ENCODE assay signal across 21 cellular contexts in genomic region chr14:77144412-77145115, GRCh38. TPM values are rescaled to one million over a fixed set of nuclear protein-coding genes. Genes with fewer than 3 reads are reported as not detected.
DNase-seq lines count a peak whose midpoint lies in the region; ATAC-seq and TF ChIP-seq lines count a peak whose summit lies in the region.
"Had no signal": no experiment of that assay in that cellular context is flagged by ENCODE, and none has a peak within 500 bp of the region (broad histone marks: within the 10 kb centered on the region; RNA-seq: fewer than 3 reads in every experiment).

No MANE protein-coding gene starts in this region.

- in situ Hi-C loops in G401 (cut with HindIII; ENCODE audit: low sequenced_read_pairs) = no loop called here

- H3K9me3 Mint-ChIP-seq in WTC11 (no peaks in the 10 kb centered on the region), glutamatergic neuron (ENCODE audit: unreplicated experiment) (peaks cover 24% of the 10 kb centered on the region)
- H3K9me3 Mint-ChIP-seq: H9; T-helper 1 cell treated with Interleukin-12 subunit alpha and Interleukin-12 subunit beta and Interleukin-4 antibody, amounts not matched to agents 30 μg/mL and 1 μg/mL, for 36 hours had no signal

- CTCF ChIA-PET in WTC11 (lab: Charles Lee) = interaction anchor here (3.3 to 8.3 kb wide), 5 partner anchors 10 to 68 kb away, joined by 13 to 147 read pairs (median 43); partner anchors contain the start of gene TMEM63C

- H3K27ac Mint-ChIP-seq in WTC11 (no peak overlapping the region), glutamatergic neuron (ENCODE audit: unreplicated experiment) (peak overlapping the region; percentile 98)
- H3K27ac Mint-ChIP-seq: H9; T-helper 1 cell treated with Interleukin-12 subunit alpha and Interleukin-12 subunit beta and Interleukin-4 antibody, amounts not matched to agents 30 μg/mL and 1 μg/mL, for 36 hours had no signal

- no peak for TF ChIP-seq CTCF in WTC11 (IDR thresholded peaks at IDR 0.05)
- TF ChIP-seq CTCF in glutamatergic neuron (IDR thresholded peaks at IDR 0.05; ENCODE audit: partially characterized antibody, unreplicated experiment) = no peak

- H3K4me3 Mint-ChIP-seq in WTC11 (peak overlapping the region; percentile 1), glutamatergic neuron (ENCODE audit: unreplicated experiment) (peak overlapping the region; percentile 43)
- H3K4me3 Mint-ChIP-seq: CD4-positive, CD25-positive, alpha-beta regulatory T cell; T-helper 1 cell treated with Interleukin-12 subunit alpha and Interleukin-12 subunit beta and Interleukin-4 antibody, amounts not matched to agents 30 μg/mL and 1 μg/mL, for 36 hours had no signal

- H3K27me3 Mint-ChIP-seq in WTC11 (ENCODE audit: low read depth) (peaks cover 4% of the 10 kb centered on the region; the same call in 1 of the 2 replicates), glutamatergic neuron (ENCODE audit: unreplicated experiment) (peaks cover 22% of the 10 kb centered on the region)

- H3K4me1 Mint-ChIP-seq in WTC11 (peaks cover 64% of the 10 kb centered on the region), glutamatergic neuron (ENCODE audit: low read depth, unreplicated experiment) (peaks cover 52% of the 10 kb centered on the region)

- H3K36me3 Mint-ChIP-seq in WTC11 (no peaks in the 10 kb centered on the region), glutamatergic neuron (ENCODE audit: unreplicated experiment) (no peaks in the 10 kb centered on the region)
- H3K36me3 Mint-ChIP-seq: CD4-positive, CD25-positive, alpha-beta regulatory T cell had no signal

- DNase-seq in DMS79 (lab: John Stamatoyannopoulos, UW) (peak; percentile 59), G401 (ENCODE audit: low spot score) (peak; percentile 62), WTC11 (ENCODE audit: low spot score) (no peak), glutamatergic neuron (no peak), HT-29 (ENCODE audit: low spot score) (no peak)
- DNase-seq in effector CD8-positive, alpha-beta T cell (lab: John Stamatoyannopoulos, UW) = no peak
- DNase-seq in activated CD4-positive, CD25-positive, alpha-beta regulatory T cell (lab: John Stamatoyannopoulos, UW) = no peak
- DNase-seq: Caco-2; CD4-positive, CD25-positive, alpha-beta regulatory T cell; DND-41; GDM1; H9; NCI-H2029; NCI-H345; NCI-H69; OCI-M1; SHP77 treated with DMSO at 0.1 percent for 48 hours had no signal

- POLR2A ChIA-PET in WTC11 (lab: Charles Lee) = no interaction called here

- ATAC-seq in WTC11 (no peak), GM21619 (IDR thresholded peaks at IDR 0.05; ENCODE audit: unreplicated experiment) (no peak)
- ATAC-seq: GM12878 had no signal

TF ChIP-seq in WTC11, 78 proteins besides CTCF, POLR2A, EP300 and RAD21:
- TF ChIP-seq, protein P1, sequence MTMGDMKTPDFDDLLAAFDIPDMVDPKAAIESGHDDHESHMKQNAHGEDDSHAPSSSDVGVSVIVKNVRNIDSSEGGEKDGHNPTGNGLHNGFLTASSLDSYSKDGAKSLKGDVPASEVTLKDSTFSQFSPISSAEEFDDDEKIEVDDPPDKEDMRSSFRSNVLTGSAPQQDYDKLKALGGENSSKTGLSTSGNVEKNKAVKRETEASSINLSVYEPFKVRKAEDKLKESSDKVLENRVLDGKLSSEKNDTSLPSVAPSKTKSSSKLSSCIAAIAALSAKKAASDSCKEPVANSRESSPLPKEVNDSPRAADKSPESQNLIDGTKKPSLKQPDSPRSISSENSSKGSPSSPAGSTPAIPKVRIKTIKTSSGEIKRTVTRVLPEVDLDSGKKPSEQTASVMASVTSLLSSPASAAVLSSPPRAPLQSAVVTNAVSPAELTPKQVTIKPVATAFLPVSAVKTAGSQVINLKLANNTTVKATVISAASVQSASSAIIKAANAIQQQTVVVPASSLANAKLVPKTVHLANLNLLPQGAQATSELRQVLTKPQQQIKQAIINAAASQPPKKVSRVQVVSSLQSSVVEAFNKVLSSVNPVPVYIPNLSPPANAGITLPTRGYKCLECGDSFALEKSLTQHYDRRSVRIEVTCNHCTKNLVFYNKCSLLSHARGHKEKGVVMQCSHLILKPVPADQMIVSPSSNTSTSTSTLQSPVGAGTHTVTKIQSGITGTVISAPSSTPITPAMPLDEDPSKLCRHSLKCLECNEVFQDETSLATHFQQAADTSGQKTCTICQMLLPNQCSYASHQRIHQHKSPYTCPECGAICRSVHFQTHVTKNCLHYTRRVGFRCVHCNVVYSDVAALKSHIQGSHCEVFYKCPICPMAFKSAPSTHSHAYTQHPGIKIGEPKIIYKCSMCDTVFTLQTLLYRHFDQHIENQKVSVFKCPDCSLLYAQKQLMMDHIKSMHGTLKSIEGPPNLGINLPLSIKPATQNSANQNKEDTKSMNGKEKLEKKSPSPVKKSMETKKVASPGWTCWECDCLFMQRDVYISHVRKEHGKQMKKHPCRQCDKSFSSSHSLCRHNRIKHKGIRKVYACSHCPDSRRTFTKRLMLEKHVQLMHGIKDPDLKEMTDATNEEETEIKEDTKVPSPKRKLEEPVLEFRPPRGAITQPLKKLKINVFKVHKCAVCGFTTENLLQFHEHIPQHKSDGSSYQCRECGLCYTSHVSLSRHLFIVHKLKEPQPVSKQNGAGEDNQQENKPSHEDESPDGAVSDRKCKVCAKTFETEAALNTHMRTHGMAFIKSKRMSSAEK (CRISPR knock-in tag; IDR thresholded peaks at IDR 0.05; ENCODE audit: borderline replicate concordance) = no peak
- TF ChIP-seq FOXK1 (CRISPR knock-in tag; IDR thresholded peaks at IDR 0.05) (no peak), ZBTB21 (CRISPR knock-in tag; IDR thresholded peaks at IDR 0.05; ENCODE audit: borderline replicate concordance) (no peak), E2F1 (CRISPR knock-in tag; IDR thresholded peaks at IDR 0.05) (no peak), ZMAT4 (CRISPR knock-in tag; IDR thresholded peaks at IDR 0.05) (no peak), E2F5 (CRISPR knock-in tag; IDR thresholded peaks at IDR 0.05) (no peak), NR3C1 (CRISPR knock-in tag; conservative IDR thresholded peaks at IDR 0.05; ENCODE audit: low read depth) (no peak), MYBL2 (CRISPR knock-in tag; IDR thresholded peaks at IDR 0.05) (no peak), ZNF416 (CRISPR knock-in tag; IDR thresholded peaks at IDR 0.05) (no peak), RELA (CRISPR knock-in tag; IDR thresholded peaks at IDR 0.05; ENCODE audit: borderline replicate concordance) (no peak)
- TF ChIP-seq, protein P2, sequence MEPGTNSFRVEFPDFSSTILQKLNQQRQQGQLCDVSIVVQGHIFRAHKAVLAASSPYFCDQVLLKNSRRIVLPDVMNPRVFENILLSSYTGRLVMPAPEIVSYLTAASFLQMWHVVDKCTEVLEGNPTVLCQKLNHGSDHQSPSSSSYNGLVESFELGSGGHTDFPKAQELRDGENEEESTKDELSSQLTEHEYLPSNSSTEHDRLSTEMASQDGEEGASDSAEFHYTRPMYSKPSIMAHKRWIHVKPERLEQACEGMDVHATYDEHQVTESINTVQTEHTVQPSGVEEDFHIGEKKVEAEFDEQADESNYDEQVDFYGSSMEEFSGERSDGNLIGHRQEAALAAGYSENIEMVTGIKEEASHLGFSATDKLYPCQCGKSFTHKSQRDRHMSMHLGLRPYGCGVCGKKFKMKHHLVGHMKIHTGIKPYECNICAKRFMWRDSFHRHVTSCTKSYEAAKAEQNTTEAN (CRISPR knock-in tag; IDR thresholded peaks at IDR 0.05) = no peak

RNA-seq across cellular contexts. Expression of gene ZDHHC22, which starts 3.0 kb away (rescaled TPM):
- 0.25 TPM in 1 of 2 replicates, not detected in the other for total RNA-seq in G401 (2014; rRNA removed; shearing (Covaris generic))
- total RNA-seq in WTC11 (2021) (38.6 to 47.7 TPM (median 39.3 TPM) in 3 replicates), glutamatergic neuron (ENCODE audit: unreplicated experiment) (77.3 TPM)
- not detected in 2 replicates for total RNA-seq in HT-29 (2014; rRNA removed; shearing (Covaris generic))
- total RNA-seq: Caco-2; CD4-positive, CD25-positive, alpha-beta regulatory T cell; GM12878; RPMI7951 had no signal

RNA-seq across cellular contexts. Expression of gene TMEM63C, which starts 37.0 kb away (rescaled TPM):
- total RNA-seq in G401 (2014; rRNA removed; shearing (Covaris generic)) = 0.06 TPM in 1 of 2 replicates, not detected in the other
- total RNA-seq in WTC11 (2021) (3.6 to 8.8 TPM (median 6.0 TPM) in 3 replicates), glutamatergic neuron (ENCODE audit: unreplicated experiment) (39.9 TPM)
- total RNA-seq in HT-29 (2014; rRNA removed; shearing (Covaris generic)) = 2.5 and 3.1 TPM in 2 replicates
- total RNA-seq: RPMI7951 had no signal

RNA-seq across cellular contexts. Expression of gene CIPC, which starts 46.5 kb away (rescaled TPM):
- total RNA-seq in G401 (2014; rRNA removed; shearing (Covaris generic)) = 30.5 and 32.2 TPM in 2 replicates
- total RNA-seq in WTC11 (2021) (22.5 to 25.4 TPM (median 24.2 TPM) in 3 replicates), glutamatergic neuron (ENCODE audit: unreplicated experiment) (22.3 TPM)
- 9.1 and 11.9 TPM in 2 replicates for total RNA-seq in HT-29 (2014; rRNA removed; shearing (Covaris generic))

Comparison
In these comparisons a context has a peak if more than half of its experiments do, and no peak if none do; other contexts are left out.
1. DNase-seq: peak in DMS79 (single experiment) and G401 (single experiment); none in WTC11 (single experiment), glutamatergic neuron (single experiment), effector CD8-positive, alpha-beta T cell (single experiment), activated CD4-positive, CD25-positive, alpha-beta regulatory T cell (0 of 4) and HT-29 (single experiment).
2. RNA of gene ZDHHC22, which starts 3.0 kb away (total RNA-seq): 77.3 TPM in glutamatergic neuron (single experiment) and 38.6 to 47.7 TPM in WTC11; 0.25 TPM in G401 and not detected in HT-29; every median in the first group is over 10 times any median in the second.